ENCODE assay signal across 9 cellular contexts in genomic region chr9:694499-695154, GRCh38.
DNase-seq lines count a peak whose midpoint lies in the region; ATAC-seq and TF ChIP-seq lines count a peak whose summit lies in the region.
"Had no signal": no experiment of that assay in that cellular context is flagged by ENCODE, and none has a peak within 500 bp of the region (broad histone marks: within the 10 kb centered on the region; RNA-seq: fewer than 3 reads in every experiment).

No MANE protein-coding gene starts in this region.

- ATAC-seq in RWPE2 (ENCODE audit: low read depth), result peak; percentile 85
- ATAC-seq in GM21390 (IDR thresholded peaks at IDR 0.05; ENCODE audit: unreplicated experiment), result no peak
- ATAC-seq in GM18505 (IDR thresholded peaks at IDR 0.05; ENCODE audit: unreplicated experiment), result no peak
- ATAC-seq in HG03280 (IDR thresholded peaks at IDR 0.05; ENCODE audit: unreplicated experiment), result no peak
- no peak for ATAC-seq in GM21526 (IDR thresholded peaks at IDR 0.05; ENCODE audit: low FRiP score, unreplicated experiment)

- peak overlapping the region; percentile 99 for H3K27ac ChIP-seq in RWPE2 (ENCODE audit: poor library complexity, severe bottlenecking)
- peak overlapping the region; percentile 88 to 89 (median 89) for H3K27ac ChIP-seq in esophagus muscularis mucosa (replicated peaks in 1 of 4)
- H3K27ac ChIP-seq in urinary bladder (ENCODE audit: low read depth), result peak overlapping the region; percentile 58

- H3K9me3 ChIP-seq in RWPE2 (ENCODE audit: severe bottlenecking), result no peaks in the 10 kb centered on the region
- H3K9me3 ChIP-seq in esophagus muscularis mucosa, result no peaks in the 10 kb centered on the region

- H3K36me3 ChIP-seq in RWPE2 (ENCODE audit: low read depth), result peaks cover 24% of the 10 kb centered on the region
- H3K36me3 ChIP-seq in esophagus muscularis mucosa, result peaks cover 0 to 13% (median 0%) of the 10 kb centered on the region in 4 donors
- H3K36me3 ChIP-seq in urinary bladder (ENCODE audit: insufficient read depth), result no peaks in the 10 kb centered on the region

- TF ChIP-seq POLR2A in esophagus muscularis mucosa (IDR thresholded peaks at IDR 0.05; ENCODE audit: low read depth) (no peak), GM18505 (IDR thresholded peaks at IDR 0.05; ENCODE audit: borderline replicate concordance, extremely low read depth, insufficient read depth, insufficient read length) (no peak)

- DNase-seq in RWPE2 (ENCODE audit: low spot score) (peak; percentile 84), esophagus muscularis mucosa (ENCODE audit: extremely low spot score) (no peak), myocyte (ENCODE audit: low read depth) (peak; percentile 85)
- DNase-seq: activated effector memory CD4-positive, alpha-beta T cell treated with Interleukin-2 at 50 U/mL for 16 hours had no signal

- intact Hi-C loops in esophagus muscularis mucosa (cut with DNase I), result loop anchor here (5.0 kb wide), 1 partner anchor 43 kb away; no protein-coding TSS in a partner anchor

- WGBS in esophagus muscularis mucosa, result 18% methylated on average over 8 of the region's 8 CpGs
- WGBS in urinary bladder, result 19% methylated on average over 8 of the region's 8 CpGs

- TF ChIP-seq EP300 in esophagus muscularis mucosa (IDR thresholded peaks at IDR 0.05), result peak; percentile 30

- TF ChIP-seq CTCF in RWPE2 (IDR thresholded peaks at IDR 0.05; ENCODE audit: poor library complexity, severe bottlenecking) (no peak), esophagus muscularis mucosa (IDR thresholded peaks at IDR 0.05) (no peak)

- H3K27me3 ChIP-seq in RWPE2 (ENCODE audit: insufficient read depth, poor library complexity, severe bottlenecking), result no peaks in the 10 kb centered on the region
- no peaks in the 10 kb centered on the region for H3K27me3 ChIP-seq in esophagus muscularis mucosa

- H3K4me1 ChIP-seq in RWPE2 (ENCODE audit: insufficient read depth, poor library complexity, severe bottlenecking) (peaks cover 64% of the 10 kb centered on the region), esophagus muscularis mucosa (peaks cover 61 to 95% (median 83%) of the 10 kb centered on the region in 4 donors), urinary bladder (ENCODE audit: insufficient read depth) (no peaks in the 10 kb centered on the region)

- H3K4me3 ChIP-seq in RWPE2 (ENCODE audit: severe bottlenecking), result no peak overlapping the region
- H3K4me3 ChIP-seq in esophagus muscularis mucosa, result peak overlapping the region; percentile 39 to 64 (median 47)
- H3K4me3 ChIP-seq in urinary bladder (ENCODE audit: low read depth, low read length), result no peak overlapping the region

Comparison
In these comparisons a context has a peak if more than half of its experiments do, and no peak if none do; other contexts are left out.
1. H3K4me3 ChIP-seq: peak in esophagus muscularis mucosa (4 of 4); none in RWPE2 (single experiment) and urinary bladder (single experiment).
2. Peak in every context shown above with its lines, with median percentiles within 50 percentile points of each other: H3K27ac ChIP-seq.